In genomic region chr1:205630651-205631009, GRCh38 we compare ENCODE assay signal across 8 cellular contexts. TPM values are rescaled to one million over a fixed set of nuclear protein-coding genes. Genes with fewer than 3 reads are reported as not detected.
A peak's percentile ranks its signal among the peaks of the same experiment; 100 is the strongest.
DNase-seq lines count a peak whose midpoint lies in the region; ATAC-seq, FAIRE-seq and TF ChIP-seq lines count a peak whose summit lies in the region.

No MANE protein-coding gene starts in this region.

- WGBS in right lobe of liver (ENCODE audit: insufficient coverage, low coverage, low lambda C conversion rate, missing lambda C conversion rate) = 3% methylated on average over 3 of the region's 3 CpGs

- FAIRE-seq in astrocyte (lab: Jason Lieb, UNC) = no peak

- no peak for ATAC-seq in right lobe of liver

- H3K4me1 ChIP-seq in astrocyte (ENCODE audit: insufficient read depth, low read length) = peaks cover 3% of the 10 kb centered on the region
- H3K4me1 ChIP-seq in right lobe of liver = peaks cover 0 to 36% (median 5%) of the 10 kb centered on the region in 4 donors
- peaks cover 0 to 36% (median 22%) of the 10 kb centered on the region in 4 donors for H3K4me1 ChIP-seq in tibial artery

- H3K27me3 Mint-ChIP-seq in activated T-cell treated with anti-CD3 and anti-CD28 coated beads, Interleukin-2, amount 50 U/mL, for 24 hours = no peaks in the 10 kb centered on the region
- H3K27me3 Mint-ChIP-seq in astrocyte (ENCODE audit: low read depth, unreplicated experiment) = no peaks in the 10 kb centered on the region

- no peaks in the 10 kb centered on the region for H3K9me3 Mint-ChIP-seq in activated T-cell treated with anti-CD3 and anti-CD28 coated beads, Interleukin-2, amount 50 U/mL, for 24 hours
- H3K9me3 Mint-ChIP-seq in astrocyte (ENCODE audit: unreplicated experiment) = no peaks in the 10 kb centered on the region

- intact Hi-C loops in right lobe of liver (cut with DNase I) (no loop called here), tibial artery (cut with DNase I; ENCODE audit: low total_unique reads) (no loop called here), head of caudate nucleus (cut with DNase I) (loop anchor here (2.0 kb wide), 1 partner anchor 42 kb away; no protein-coding TSS in a partner anchor)

- H3K9me3 ChIP-seq in astrocyte (ENCODE audit: insufficient read depth, low read depth, low read length) (no peaks in the 10 kb centered on the region), right lobe of liver (no peaks in the 10 kb centered on the region), tibial artery (no peaks in the 10 kb centered on the region)

- H3K27me3 ChIP-seq in astrocyte (ENCODE audit: insufficient read depth, low read length) (no peaks in the 10 kb centered on the region), right lobe of liver (no peaks in the 10 kb centered on the region), tibial artery (no peaks in the 10 kb centered on the region)

- H3K4me1 Mint-ChIP-seq in activated T-cell treated with anti-CD3 and anti-CD28 coated beads, Interleukin-2, amount 50 U/mL, for 24 hours (ENCODE audit: low read depth) = peaks cover 54% of the 10 kb centered on the region
- H3K4me1 Mint-ChIP-seq in astrocyte (ENCODE audit: low read depth, unreplicated experiment) = peaks cover 15% of the 10 kb centered on the region

- H3K27ac Mint-ChIP-seq in activated T-cell treated with anti-CD3 and anti-CD28 coated beads, Interleukin-2, amount 50 U/mL, for 24 hours = peak overlapping the region; percentile 98
- H3K27ac Mint-ChIP-seq in astrocyte (ENCODE audit: unreplicated experiment) = peak overlapping the region; percentile 99

- peaks cover 45% of the 10 kb centered on the region for H3K36me3 Mint-ChIP-seq in activated T-cell treated with anti-CD3 and anti-CD28 coated beads, Interleukin-2, amount 50 U/mL, for 24 hours (ENCODE audit: low read depth)
- no peaks in the 10 kb centered on the region for H3K36me3 Mint-ChIP-seq in astrocyte (ENCODE audit: low read depth, unreplicated experiment)

- H3K4me2 ChIP-seq in astrocyte (ENCODE audit: low read length) = peak overlapping the region; percentile 92

- H3K4me3 ChIP-seq in astrocyte (ENCODE audit: insufficient read depth, low read depth, low read length) (peak overlapping the region; percentile 88), right lobe of liver (peak overlapping the region; percentile 53 to 61 (median 53)), tibial artery (peak overlapping the region; percentile 76 to 86)

- H2AFZ ChIP-seq in astrocyte (ENCODE audit: low read depth, low read length) = no peak overlapping the region

- H4K20me1 ChIP-seq in astrocyte (ENCODE audit: insufficient read depth, low read length) = peaks cover 27% of the 10 kb centered on the region

- H3K27ac ChIP-seq in astrocyte (ENCODE audit: low read depth, low read length) = peak overlapping the region; percentile 93
- H3K27ac ChIP-seq in right lobe of liver = peak overlapping the region; percentile 76 to 94 (median 89)
- peak overlapping the region; percentile 96 to 99 for H3K27ac ChIP-seq in tibial artery

- H3K36me3 ChIP-seq in astrocyte (ENCODE audit: insufficient read depth, low read length) (no peaks in the 10 kb centered on the region), right lobe of liver (no peaks in the 10 kb centered on the region), tibial artery (no peaks in the 10 kb centered on the region)

- H3K79me2 ChIP-seq in astrocyte (ENCODE audit: insufficient read depth, low read length) = peaks cover 54% of the 10 kb centered on the region

- TF ChIP-seq POLR2A in right lobe of liver (IDR thresholded peaks at IDR 0.05) = no peak

- no peak for DNase-seq in activated T-cell treated with anti-CD3 and anti-CD28 coated beads, Interleukin-2, amount 50 U/mL, for 24 hours
- DNase-seq in activated T-cell treated with anti-CD3 and anti-CD28 coated beads, Interleukin-2, amount 50 U/mL, for 1 hour = no peak
- DNase-seq in astrocyte (ENCODE audit: low read depth) = no peak
- no peak for DNase-seq in right lobe of liver
- no peak for DNase-seq in tibial artery
- no peak for DNase-seq in DMS53 treated with DMSO at 0.1 percent for 48 hours (lab: John Stamatoyannopoulos, UW; ENCODE audit: unreplicated experiment)
- DNase-seq in head of caudate nucleus = no peak
- no peak for DNase-seq in cerebellum (ENCODE audit: low spot score)

- H3K9ac ChIP-seq in astrocyte (ENCODE audit: low read length) = peak overlapping the region; percentile 95

- TF ChIP-seq CTCF in astrocyte (IDR thresholded peaks at IDR 0.05; ENCODE audit: insufficient read depth, low read depth, low read length) = no peak
- no peak for TF ChIP-seq CTCF in right lobe of liver (IDR thresholded peaks at IDR 0.05)
- no peak for TF ChIP-seq CTCF in tibial artery (IDR thresholded peaks at IDR 0.05)

- peak overlapping the region; percentile 82 for H3K4me3 Mint-ChIP-seq in activated T-cell treated with anti-CD3 and anti-CD28 coated beads, Interleukin-2, amount 50 U/mL, for 24 hours
- H3K4me3 Mint-ChIP-seq in astrocyte (ENCODE audit: unreplicated experiment) = peak overlapping the region; percentile 99

RNA-seq across cellular contexts. Expression of gene ELK4, which starts 1.2 kb away (rescaled TPM):
- total RNA-seq in astrocyte (28.4 and 31.3 TPM in 2 replicates), right lobe of liver (10 to 100 TPM; 15.1 to 39.2 (median 26.9) TPM), cerebellum (17.3 TPM)

RNA-seq across cellular contexts. Expression of gene SLC45A3, which starts 49.7 kb away (rescaled TPM):
- total RNA-seq in astrocyte (6.8 and 7.1 TPM in 2 replicates), right lobe of liver (10 to 100 TPM in 2 of 6 experiments, 1 to 10 TPM in 4; 6.9 to 27.0 (median 7.9) TPM), cerebellum (1.3 TPM)
